In genomic region chr20:36871640-36872570, GRCh38 we compare ENCODE assay signal across 1 cellular context.
TF ChIP-seq lines count a peak whose summit lies in the region.

No MANE protein-coding gene starts in this region.

TF ChIP-seq in HepG2, 621 proteins besides CTCF, POLR2A, EP300 and RAD21 (continued from another document and continues in another):
- TF ChIP-seq HNF1A (IDR thresholded peaks at IDR 0.05; ENCODE audit: low read depth) (no peak), HNF1A (CRISPR knock-in tag; IDR thresholded peaks at IDR 0.05; ENCODE audit: borderline replicate concordance) (peak; percentile 56), ZNF263 (CRISPR knock-in tag; IDR thresholded peaks at IDR 0.05) (no peak; the same call in 1 of the 2 replicates), ZNF704 (CRISPR knock-in tag; IDR thresholded peaks at IDR 0.05; ENCODE audit: borderline replicate concordance) (peak; percentile 41; the same call in 1 of the 2 replicates), FOXA3 (CRISPR knock-in tag; IDR thresholded peaks at IDR 0.05) (peak; percentile 66; the same call in 1 of the 2 replicates), ZNF772 (CRISPR knock-in tag; IDR thresholded peaks at IDR 0.05) (peak; percentile 83; the same call in 1 of the 2 replicates), ZNF609 (CRISPR knock-in tag; IDR thresholded peaks at IDR 0.05; ENCODE audit: borderline replicate concordance) (peak; percentile 86), FOSL2 (CRISPR knock-in tag; IDR thresholded peaks at IDR 0.05) (peak; percentile 52), NFKB2 (CRISPR knock-in tag; IDR thresholded peaks at IDR 0.05; ENCODE audit: borderline replicate concordance) (no peak; the same call in 1 of the 2 replicates), MTF1 (CRISPR knock-in tag; IDR thresholded peaks at IDR 0.05) (no peak), ZNF597 (CRISPR knock-in tag; IDR thresholded peaks at IDR 0.05) (no peak), RFX3 (CRISPR knock-in tag; IDR thresholded peaks at IDR 0.05) (no peak), HINFP (CRISPR knock-in tag; IDR thresholded peaks at IDR 0.05; ENCODE audit: low read depth) (peak; percentile 36; the same call in 1 of the 2 replicates), KDM4B (CRISPR knock-in tag; IDR thresholded peaks at IDR 0.05) (no peak; the same call in 1 of the 2 replicates), ZNF430 (CRISPR knock-in tag; IDR thresholded peaks at IDR 0.05) (peak; percentile 80; the same call in 1 of the 2 replicates), IRX3 (CRISPR knock-in tag; IDR thresholded peaks at IDR 0.05; ENCODE audit: borderline replicate concordance, low read depth) (no peak), ZGPAT (CRISPR knock-in tag; IDR thresholded peaks at IDR 0.05) (peak; percentile 44; the same call in 1 of the 2 replicates), CEBPZ (IDR thresholded peaks at IDR 0.05; ENCODE audit: low read length) (no peak), HDAC2 (CRISPR knock-in tag; IDR thresholded peaks at IDR 0.05) (peak; percentile 90), ZNF431 (CRISPR knock-in tag; IDR thresholded peaks at IDR 0.05; ENCODE audit: borderline replicate concordance, low read depth) (peak; percentile 53; the same call in 1 of the 2 replicates), ZNF414 (CRISPR knock-in tag; IDR thresholded peaks at IDR 0.05) (0 out of 2 replicates have a peak, but pooled peaks have one; percentile 5), PPARG (CRISPR knock-in tag; conservative IDR thresholded peaks at IDR 0.05) (0 out of 2 replicates have a peak, but pooled peaks have one; percentile 34), RFXAP (CRISPR knock-in tag; IDR thresholded peaks at IDR 0.05; ENCODE audit: borderline replicate concordance) (no peak), NONO (IDR thresholded peaks at IDR 0.05) (no peak), NONO (CRISPR knock-in tag; conservative IDR thresholded peaks at IDR 0.05) (peak; percentile 18), SNAPC4 (CRISPR knock-in tag; IDR thresholded peaks at IDR 0.05) (peak; percentile 21), ZNF569 (CRISPR knock-in tag; IDR thresholded peaks at IDR 0.05; ENCODE audit: borderline replicate concordance) (no peak), SIX1 (CRISPR knock-in tag; IDR thresholded peaks at IDR 0.05; ENCODE audit: borderline replicate concordance) (peak; percentile 41; the same call in 1 of the 2 replicates)
